In genomic region chr14:73757381-73757780, GRCh38 we compare ENCODE assay signal across 9 cellular contexts. TPM values are rescaled to one million over a fixed set of nuclear protein-coding genes. Genes with fewer than 3 reads are reported as not detected.
DNase-seq lines count a peak whose midpoint lies in the region; ATAC-seq and TF ChIP-seq lines count a peak whose summit lies in the region.
"Had no signal": no experiment of that assay in that cellular context is flagged by ENCODE, and none has a peak within 500 bp of the region (broad histone marks: within the 10 kb centered on the region; RNA-seq: fewer than 3 reads in every experiment).

No MANE protein-coding gene starts in this region.

- TF ChIP-seq CTCF in GM20000 (IDR thresholded peaks at IDR 0.05; ENCODE audit: extremely low read depth, missing control alignments) (no peak), gastroesophageal sphincter (IDR thresholded peaks at IDR 0.05) (no peak)

- H3K27me3 Mint-ChIP-seq in activated CD8-positive, alpha-beta T cell treated with anti-CD3 and anti-CD28 coated beads, Interleukin-2, amount 10 ng/mL, durations not matched to agents 7 days and 5 days (ENCODE audit: low read depth) = no peaks in the 10 kb centered on the region

- peak overlapping the region; percentile 91 for H3K4me3 Mint-ChIP-seq in activated CD8-positive, alpha-beta T cell treated with anti-CD3 and anti-CD28 coated beads, Interleukin-2, amount 10 ng/mL, durations not matched to agents 7 days and 5 days

- H3K4me1 Mint-ChIP-seq in activated CD8-positive, alpha-beta T cell treated with anti-CD3 and anti-CD28 coated beads, Interleukin-2, amount 10 ng/mL, durations not matched to agents 7 days and 5 days (ENCODE audit: low read depth) = peaks cover 81% of the 10 kb centered on the region

- H3K27ac Mint-ChIP-seq in activated CD8-positive, alpha-beta T cell treated with anti-CD3 and anti-CD28 coated beads, Interleukin-2, amount 10 ng/mL, durations not matched to agents 7 days and 5 days = peak overlapping the region; percentile 93

- 74 to 86% methylated on average over 1 of the region's 1 CpG for WGBS in gastroesophageal sphincter (ENCODE audit: low coverage in 1 of 2), 2 donors

- POLR2A ChIA-PET in activated CD8-positive, alpha-beta T cell treated with anti-CD3 and anti-CD28 coated beads, Interleukin-2, amount 10 ng/mL, durations not matched to agents 7 days and 5 days (lab: Charles Lee) = interaction anchor here (1.6 to 6.6 kb wide), 5 partner anchors 13 to 70 kb away, joined by 5 to 177 read pairs (median 68); no protein-coding TSS in a partner anchor

- H3K4me1 ChIP-seq in gastroesophageal sphincter = peaks cover 45 to 89% (median 81%) of the 10 kb centered on the region in 3 donors

- peak overlapping the region; percentile 97 to 100 (median 98) for H3K27ac ChIP-seq in gastroesophageal sphincter

- CTCF ChIA-PET in activated CD8-positive, alpha-beta T cell treated with anti-CD3 and anti-CD28 coated beads, Interleukin-2, amount 10 ng/mL, durations not matched to agents 7 days and 5 days (lab: Charles Lee) = interaction anchor here (1.0 to 12.8 kb wide), 10 partner anchors 8 to 129 kb away, joined by 3 to 186 read pairs (median 28); partner anchors contain the start of gene ZNF410

- DNase-seq in GM20000 (ENCODE audit: low spot score) (peak; percentile 22), SKM-1 (lab: John Stamatoyannopoulos, UW; ENCODE audit: unreplicated experiment) (no peak), NCI-H524 treated with DMSO at 0.1 percent for 48 hours (lab: John Stamatoyannopoulos, UW) (no peak), NCI-H345 (lab: John Stamatoyannopoulos, UW) (no peak), NCI-H82 (lab: John Stamatoyannopoulos, UW) (no peak)
- no peak for DNase-seq in activated CD8-positive, alpha-beta T cell treated with anti-CD3 and anti-CD28 coated beads, Interleukin-2, amount 10 ng/mL, durations not matched to agents 7 days and 5 days
- DNase-seq in stimulated activated naive CD8-positive, alpha-beta T cell treated with anti-CD3 and anti-CD28 coated beads, Interleukin-15, Interleukin-2, amounts not matched to agents 100 U/mL and 50 U/mL, for 24 hours = no peak
- DNase-seq: stimulated activated naive CD4-positive, alpha-beta T cell treated with Interleukin-2 at 50 U/mL for 16 hours had no signal

- no peaks in the 10 kb centered on the region for H3K9me3 Mint-ChIP-seq in activated CD8-positive, alpha-beta T cell treated with anti-CD3 and anti-CD28 coated beads, Interleukin-2, amount 10 ng/mL, durations not matched to agents 7 days and 5 days (ENCODE audit: insufficient read depth)

- no peak for TF ChIP-seq POLR2A in gastroesophageal sphincter (IDR thresholded peaks at IDR 0.05)

- no peaks in the 10 kb centered on the region for H3K36me3 ChIP-seq in gastroesophageal sphincter

- no peak for TF ChIP-seq EP300 in gastroesophageal sphincter (IDR thresholded peaks at IDR 0.05)

- H3K9me3 ChIP-seq in gastroesophageal sphincter = no peaks in the 10 kb centered on the region

- peaks cover 33% of the 10 kb centered on the region for H3K36me3 Mint-ChIP-seq in activated CD8-positive, alpha-beta T cell treated with anti-CD3 and anti-CD28 coated beads, Interleukin-2, amount 10 ng/mL, durations not matched to agents 7 days and 5 days (ENCODE audit: low read depth)

- no peaks in the 10 kb centered on the region for H3K27me3 ChIP-seq in gastroesophageal sphincter

- H3K4me3 ChIP-seq in gastroesophageal sphincter = peak overlapping the region in 1 of 2 donors; percentile 96

- no peak for ATAC-seq in activated CD8-positive, alpha-beta T cell treated with anti-CD3 and anti-CD28 coated beads, Interleukin-2, amount 10 ng/mL, durations not matched to agents 7 days and 5 days
- no peak for ATAC-seq in gastroesophageal sphincter
- peak; percentile 2 for ATAC-seq in stimulated activated naive CD8-positive, alpha-beta T cell treated with anti-CD3 and anti-CD28 coated beads, Interleukin-15, Interleukin-2, amounts not matched to agents 100 U/mL and 50 U/mL, for 24 hours

RNA-seq across cellular contexts. Expression of gene PNMA1, which starts 43.2 kb away (rescaled TPM):
- total RNA-seq in activated CD8-positive, alpha-beta T cell treated with anti-CD3 and anti-CD28 coated beads, Interleukin-2, amount 10 ng/mL, durations not matched to agents 7 days and 5 days = 10 to 100 TPM; 24.4 to 25.6 TPM
- total RNA-seq in gastroesophageal sphincter = 10 to 100 TPM; 41.7 to 95.2 (median 47.6) TPM
